ENCODE assay signal across 1 cellular context in the genomic region with DNA sequence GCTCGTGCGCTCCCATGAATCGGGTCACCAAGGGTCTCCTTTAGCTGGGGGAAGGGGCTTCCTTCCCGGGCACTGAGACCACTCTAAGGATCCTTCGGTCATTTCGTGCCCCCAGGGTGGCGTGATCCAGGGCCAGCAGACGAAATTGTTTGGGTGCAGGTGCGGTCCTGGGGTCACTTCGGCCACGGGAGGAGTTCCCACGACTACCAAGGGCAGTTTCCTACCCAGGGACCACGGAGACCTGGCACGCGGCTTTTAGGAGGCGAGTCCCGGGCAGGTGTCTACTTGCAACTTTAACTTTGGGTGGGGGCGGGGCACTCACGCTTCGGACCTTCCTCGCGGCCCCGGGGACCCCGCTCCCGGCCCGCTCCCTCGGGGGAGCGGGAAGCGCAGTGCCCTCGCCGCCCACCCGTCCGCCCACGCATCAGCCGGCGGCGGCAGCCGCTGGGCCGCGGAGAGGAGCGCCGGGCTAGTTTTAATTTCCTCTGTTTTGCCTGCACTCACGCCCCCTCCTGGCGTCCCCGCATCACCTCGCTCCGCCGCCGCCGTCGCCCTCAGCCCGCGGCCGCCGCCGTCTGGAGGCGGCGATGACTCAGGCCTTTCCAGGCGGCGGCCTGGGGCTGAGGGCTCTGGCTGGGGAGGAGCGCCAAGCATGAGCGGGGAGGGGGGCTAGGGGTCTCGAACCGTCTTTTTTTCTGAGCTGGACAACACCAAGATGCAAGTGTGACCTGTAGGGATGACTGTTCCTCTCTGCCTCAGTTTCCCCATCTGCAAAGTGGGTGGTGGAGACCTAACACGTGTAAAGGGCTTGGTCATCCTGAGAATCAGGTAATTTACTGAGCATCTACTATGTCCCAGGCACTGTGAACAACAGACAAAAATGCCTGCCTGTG.
A peak's percentile ranks its signal among the peaks of the same experiment; 100 is the strongest.
TF ChIP-seq lines count a peak whose summit lies in the region.

No MANE protein-coding gene starts in this region.

TF ChIP-seq in K562, 482 proteins besides CTCF, POLR2A, EP300 and RAD21 (continued from another document and continues in another):
- TF ChIP-seq JUND (IDR thresholded peaks at IDR 0.05; ENCODE audit: borderline replicate concordance, low read depth, low read length), result peak; percentile 85
- TF ChIP-seq JUND (tag; IDR thresholded peaks at IDR 0.05; ENCODE audit: borderline replicate concordance, low read depth, low read length), result peak; percentile 55; the same call in 1 of the 3 replicates
- TF ChIP-seq CBFA2T3 (IDR thresholded peaks at IDR 0.05), result 0 out of 2 replicates have a peak, but pooled peaks have one; percentile 13
- TF ChIP-seq ZBTB11 (CRISPR knock-in tag; IDR thresholded peaks at IDR 0.05), result peak in 1 of 3 experiments; percentile 37; a peak in 1 of 6 replicates
- TF ChIP-seq ZBTB33 (CRISPR knock-in tag; IDR thresholded peaks at IDR 0.05), result peak; percentile 32; the same call in 1 of the 2 replicates
- peak; percentile 39 for TF ChIP-seq HDAC3 (IDR thresholded peaks at IDR 0.05; ENCODE audit: borderline replicate concordance, partially characterized antibody)
- peak; percentile 91 for TF ChIP-seq ADNP (tag; IDR thresholded peaks at IDR 0.05)
- peak; percentile 16 for TF ChIP-seq BRD9 (IDR thresholded peaks at IDR 0.05; ENCODE audit: low read depth, partially characterized antibody)
- peak; percentile 14; the same call in 1 of the 2 replicates for TF ChIP-seq MAFF (IDR thresholded peaks at IDR 0.05; ENCODE audit: low read length)
- peak in 1 of 2 experiments; percentile 33; a peak in 2 of 4 replicates for TF ChIP-seq HDAC1 (IDR thresholded peaks at IDR 0.05)
- TF ChIP-seq MAFG (tag; conservative IDR thresholded peaks at IDR 0.05), result peak; percentile 90
- peak in 1 of 2 experiments; percentile 35; a peak in 2 of 4 replicates for TF ChIP-seq NRF1 (conservative IDR thresholded peaks at IDR 0.05 in 1 of 2, IDR thresholded peaks at IDR 0.05 in 1 of 2)
- 0 out of 4 replicates have a peak, but pooled peaks of 1 of the 2 experiments have one; percentile 45 for TF ChIP-seq UBTF (IDR thresholded peaks at IDR 0.05; ENCODE audit: borderline replicate concordance in 1 of 2, low read depth in 2 of 2, low read length in 2 of 2)
- TF ChIP-seq ZSCAN29 (IDR thresholded peaks at IDR 0.05), result no peak
- TF ChIP-seq FOXK1 (CRISPR knock-in tag; IDR thresholded peaks at IDR 0.05; ENCODE audit: borderline replicate concordance), result 0 out of 2 replicates have a peak, but pooled peaks have one; percentile 48
- TF ChIP-seq EWSR1 (IDR thresholded peaks at IDR 0.05; ENCODE audit: borderline replicate concordance, low read depth, partially characterized antibody), result no peak
- TF ChIP-seq, protein P1, sequence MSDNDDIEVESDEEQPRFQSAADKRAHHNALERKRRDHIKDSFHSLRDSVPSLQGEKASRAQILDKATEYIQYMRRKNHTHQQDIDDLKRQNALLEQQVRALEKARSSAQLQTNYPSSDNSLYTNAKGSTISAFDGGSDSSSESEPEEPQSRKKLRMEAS (CRISPR knock-in tag; IDR thresholded peaks at IDR 0.05), result peak; percentile 87
- no peak for TF ChIP-seq POLR3A (IDR thresholded peaks at IDR 0.05; ENCODE audit: borderline replicate concordance, extremely low read depth, insufficient read depth, insufficient read length)
- TF ChIP-seq ATF7 (IDR thresholded peaks at IDR 0.05), result peak; percentile 63; the same call in 1 of the 2 replicates
- peak; percentile 38; the same call in 1 of the 2 replicates for TF ChIP-seq NFE2L1 (tag; IDR thresholded peaks at IDR 0.05; ENCODE audit: borderline replicate concordance, low read depth)
- TF ChIP-seq, protein P2, sequence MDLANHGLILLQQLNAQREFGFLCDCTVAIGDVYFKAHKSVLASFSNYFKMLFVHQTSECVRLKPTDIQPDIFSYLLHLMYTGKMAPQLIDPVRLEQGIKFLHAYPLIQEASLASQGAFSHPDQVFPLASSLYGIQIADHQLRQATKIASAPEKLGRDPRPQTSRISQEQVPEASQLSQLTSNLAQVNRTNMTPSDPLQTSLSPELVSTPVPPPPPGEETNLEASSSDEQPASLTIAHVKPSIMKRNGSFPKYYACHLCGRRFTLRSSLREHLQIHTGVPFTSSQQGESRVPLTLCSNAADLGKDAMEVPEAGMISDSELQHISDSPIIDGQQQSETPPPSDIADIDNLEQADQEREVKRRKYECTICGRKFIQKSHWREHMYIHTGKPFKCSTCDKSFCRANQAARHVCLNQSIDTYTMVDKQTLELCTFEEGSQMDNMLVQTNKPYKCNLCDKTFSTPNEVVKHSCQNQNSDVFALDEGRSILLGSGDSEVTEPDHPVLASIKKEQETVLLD (IDR thresholded peaks at IDR 0.05), result peak; percentile 51; the same call in 1 of the 2 replicates
- TF ChIP-seq ZNF695 (CRISPR knock-in tag; IDR thresholded peaks at IDR 0.05), result no peak
- TF ChIP-seq ZNF133 (CRISPR knock-in tag; IDR thresholded peaks at IDR 0.05), result no peak
- TF ChIP-seq NONO (IDR thresholded peaks at IDR 0.05; ENCODE audit: low read depth in 2 of 2, low read length in 1 of 2), result peak in 1 of 2 experiments; percentile 70; a peak in 1 of 4 replicates
- peak; percentile 89 for TF ChIP-seq HDAC2 (IDR thresholded peaks at IDR 0.05)
- no peak for TF ChIP-seq HLTF (IDR thresholded peaks at IDR 0.05)
- TF ChIP-seq, protein P3, sequence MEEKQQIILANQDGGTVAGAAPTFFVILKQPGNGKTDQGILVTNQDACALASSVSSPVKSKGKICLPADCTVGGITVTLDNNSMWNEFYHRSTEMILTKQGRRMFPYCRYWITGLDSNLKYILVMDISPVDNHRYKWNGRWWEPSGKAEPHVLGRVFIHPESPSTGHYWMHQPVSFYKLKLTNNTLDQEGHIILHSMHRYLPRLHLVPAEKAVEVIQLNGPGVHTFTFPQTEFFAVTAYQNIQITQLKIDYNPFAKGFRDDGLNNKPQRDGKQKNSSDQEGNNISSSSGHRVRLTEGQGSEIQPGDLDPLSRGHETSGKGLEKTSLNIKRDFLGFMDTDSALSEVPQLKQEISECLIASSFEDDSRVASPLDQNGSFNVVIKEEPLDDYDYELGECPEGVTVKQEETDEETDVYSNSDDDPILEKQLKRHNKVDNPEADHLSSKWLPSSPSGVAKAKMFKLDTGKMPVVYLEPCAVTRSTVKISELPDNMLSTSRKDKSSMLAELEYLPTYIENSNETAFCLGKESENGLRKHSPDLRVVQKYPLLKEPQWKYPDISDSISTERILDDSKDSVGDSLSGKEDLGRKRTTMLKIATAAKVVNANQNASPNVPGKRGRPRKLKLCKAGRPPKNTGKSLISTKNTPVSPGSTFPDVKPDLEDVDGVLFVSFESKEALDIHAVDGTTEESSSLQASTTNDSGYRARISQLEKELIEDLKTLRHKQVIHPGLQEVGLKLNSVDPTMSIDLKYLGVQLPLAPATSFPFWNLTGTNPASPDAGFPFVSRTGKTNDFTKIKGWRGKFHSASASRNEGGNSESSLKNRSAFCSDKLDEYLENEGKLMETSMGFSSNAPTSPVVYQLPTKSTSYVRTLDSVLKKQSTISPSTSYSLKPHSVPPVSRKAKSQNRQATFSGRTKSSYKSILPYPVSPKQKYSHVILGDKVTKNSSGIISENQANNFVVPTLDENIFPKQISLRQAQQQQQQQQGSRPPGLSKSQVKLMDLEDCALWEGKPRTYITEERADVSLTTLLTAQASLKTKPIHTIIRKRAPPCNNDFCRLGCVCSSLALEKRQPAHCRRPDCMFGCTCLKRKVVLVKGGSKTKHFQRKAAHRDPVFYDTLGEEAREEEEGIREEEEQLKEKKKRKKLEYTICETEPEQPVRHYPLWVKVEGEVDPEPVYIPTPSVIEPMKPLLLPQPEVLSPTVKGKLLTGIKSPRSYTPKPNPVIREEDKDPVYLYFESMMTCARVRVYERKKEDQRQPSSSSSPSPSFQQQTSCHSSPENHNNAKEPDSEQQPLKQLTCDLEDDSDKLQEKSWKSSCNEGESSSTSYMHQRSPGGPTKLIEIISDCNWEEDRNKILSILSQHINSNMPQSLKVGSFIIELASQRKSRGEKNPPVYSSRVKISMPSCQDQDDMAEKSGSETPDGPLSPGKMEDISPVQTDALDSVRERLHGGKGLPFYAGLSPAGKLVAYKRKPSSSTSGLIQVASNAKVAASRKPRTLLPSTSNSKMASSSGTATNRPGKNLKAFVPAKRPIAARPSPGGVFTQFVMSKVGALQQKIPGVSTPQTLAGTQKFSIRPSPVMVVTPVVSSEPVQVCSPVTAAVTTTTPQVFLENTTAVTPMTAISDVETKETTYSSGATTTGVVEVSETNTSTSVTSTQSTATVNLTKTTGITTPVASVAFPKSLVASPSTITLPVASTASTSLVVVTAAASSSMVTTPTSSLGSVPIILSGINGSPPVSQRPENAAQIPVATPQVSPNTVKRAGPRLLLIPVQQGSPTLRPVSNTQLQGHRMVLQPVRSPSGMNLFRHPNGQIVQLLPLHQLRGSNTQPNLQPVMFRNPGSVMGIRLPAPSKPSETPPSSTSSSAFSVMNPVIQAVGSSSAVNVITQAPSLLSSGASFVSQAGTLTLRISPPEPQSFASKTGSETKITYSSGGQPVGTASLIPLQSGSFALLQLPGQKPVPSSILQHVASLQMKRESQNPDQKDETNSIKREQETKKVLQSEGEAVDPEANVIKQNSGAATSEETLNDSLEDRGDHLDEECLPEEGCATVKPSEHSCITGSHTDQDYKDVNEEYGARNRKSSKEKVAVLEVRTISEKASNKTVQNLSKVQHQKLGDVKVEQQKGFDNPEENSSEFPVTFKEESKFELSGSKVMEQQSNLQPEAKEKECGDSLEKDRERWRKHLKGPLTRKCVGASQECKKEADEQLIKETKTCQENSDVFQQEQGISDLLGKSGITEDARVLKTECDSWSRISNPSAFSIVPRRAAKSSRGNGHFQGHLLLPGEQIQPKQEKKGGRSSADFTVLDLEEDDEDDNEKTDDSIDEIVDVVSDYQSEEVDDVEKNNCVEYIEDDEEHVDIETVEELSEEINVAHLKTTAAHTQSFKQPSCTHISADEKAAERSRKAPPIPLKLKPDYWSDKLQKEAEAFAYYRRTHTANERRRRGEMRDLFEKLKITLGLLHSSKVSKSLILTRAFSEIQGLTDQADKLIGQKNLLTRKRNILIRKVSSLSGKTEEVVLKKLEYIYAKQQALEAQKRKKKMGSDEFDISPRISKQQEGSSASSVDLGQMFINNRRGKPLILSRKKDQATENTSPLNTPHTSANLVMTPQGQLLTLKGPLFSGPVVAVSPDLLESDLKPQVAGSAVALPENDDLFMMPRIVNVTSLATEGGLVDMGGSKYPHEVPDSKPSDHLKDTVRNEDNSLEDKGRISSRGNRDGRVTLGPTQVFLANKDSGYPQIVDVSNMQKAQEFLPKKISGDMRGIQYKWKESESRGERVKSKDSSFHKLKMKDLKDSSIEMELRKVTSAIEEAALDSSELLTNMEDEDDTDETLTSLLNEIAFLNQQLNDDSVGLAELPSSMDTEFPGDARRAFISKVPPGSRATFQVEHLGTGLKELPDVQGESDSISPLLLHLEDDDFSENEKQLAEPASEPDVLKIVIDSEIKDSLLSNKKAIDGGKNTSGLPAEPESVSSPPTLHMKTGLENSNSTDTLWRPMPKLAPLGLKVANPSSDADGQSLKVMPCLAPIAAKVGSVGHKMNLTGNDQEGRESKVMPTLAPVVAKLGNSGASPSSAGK (IDR thresholded peaks at IDR 0.05), result peak; percentile 72
- no peak for TF ChIP-seq ZNF24 (IDR thresholded peaks at IDR 0.05)
- no peak for TF ChIP-seq ZFPM2 (CRISPR knock-in tag; IDR thresholded peaks at IDR 0.05)
- TF ChIP-seq FOXJ3 (CRISPR knock-in tag; IDR thresholded peaks at IDR 0.05), result no peak
- no peak for TF ChIP-seq ZKSCAN3 (CRISPR knock-in tag; IDR thresholded peaks at IDR 0.05)
- peak; percentile 57 for TF ChIP-seq ZFX (CRISPR knock-in tag; IDR thresholded peaks at IDR 0.05)
- no peak for TF ChIP-seq MEIS2 (IDR thresholded peaks at IDR 0.05; ENCODE audit: partially characterized antibody)
- peak; percentile 88 for TF ChIP-seq RBM25 (IDR thresholded peaks at IDR 0.05; ENCODE audit: low read depth, low read length, severe bottlenecking)
